ENCODE assay signal across 8 cellular contexts in genomic region chr1:120414911-120415480, GRCh38. TPM values are rescaled to one million over a fixed set of nuclear protein-coding genes. Genes with fewer than 3 reads are reported as not detected.
DNase-seq lines count a peak whose midpoint lies in the region; ATAC-seq, FAIRE-seq and TF ChIP-seq lines count a peak whose summit lies in the region.
"Not testable (repeated sequence)": the region's sequence is repeated elsewhere in the genome, so short reads cannot be mapped to it uniquely, and the experiment has no call there.

NBPF8 (plus strand) TSS chr1:120415035; CDS start chr1:120436523, 21,488 bp downstream.

- WGBS in pancreas, 2 donors, result 1 to 3% methylated on average over 20 to 50 of the region's 64 CpGs

- H3K36me3 Mint-ChIP-seq in activated naive CD8-positive, alpha-beta T cell treated with anti-CD3 and anti-CD28 coated beads, Interleukin-2, amount 50 U/mL, for 24 hours (ENCODE audit: low read depth), result not testable (repeated sequence)

- not testable (repeated sequence) for H3K4me1 Mint-ChIP-seq in activated naive CD8-positive, alpha-beta T cell treated with anti-CD3 and anti-CD28 coated beads, Interleukin-2, amount 50 U/mL, for 24 hours

- H3K4me3 Mint-ChIP-seq in activated naive CD8-positive, alpha-beta T cell treated with anti-CD3 and anti-CD28 coated beads, Interleukin-2, amount 50 U/mL, for 24 hours, result peak within 1 kb of the TSS; percentile 91

- FAIRE-seq in pancreas (lab: Jason Lieb, UNC), result not testable (repeated sequence)

- not testable (repeated sequence) for H3K27ac ChIP-seq in cardiac muscle cell
- H3K27ac ChIP-seq in pancreas, result peak within 1 kb of the TSS in 3 of 4 donors; percentile 41 to 63 (median 60)

- H3K4me1 ChIP-seq in cardiac muscle cell (ENCODE audit: low read depth); pancreas: not testable (repeated sequence)

- intact Hi-C loops in pancreas (cut with DNase I), result not testable (repeated sequence)

- not testable (repeated sequence) for H3K9me3 ChIP-seq in cardiac muscle cell (ENCODE audit: low read depth); pancreas

- peak within 1 kb of the TSS; percentile 88 for H3K27ac Mint-ChIP-seq in activated naive CD8-positive, alpha-beta T cell treated with anti-CD3 and anti-CD28 coated beads, Interleukin-2, amount 50 U/mL, for 24 hours

- not testable (repeated sequence) for TF ChIP-seq POLR2A in NB4 (IDR thresholded peaks at IDR 0.05; ENCODE audit: extremely low read depth, insufficient read length)

- H3K27me3 Mint-ChIP-seq in activated naive CD8-positive, alpha-beta T cell treated with anti-CD3 and anti-CD28 coated beads, Interleukin-2, amount 50 U/mL, for 24 hours, result not testable (repeated sequence)

- not testable (repeated sequence) for H3K27me3 ChIP-seq in cardiac muscle cell, pancreas

- ATAC-seq in HG02759 (IDR thresholded peaks at IDR 0.05; ENCODE audit: unreplicated experiment) (peak; percentile 100), pancreas (peak; percentile 97 to 99 (median 98))
- peak; percentile 100 for ATAC-seq in activated naive CD8-positive, alpha-beta T cell treated with anti-CD3 and anti-CD28 coated beads, Interleukin-2, amount 50 U/mL, for 24 hours

- not testable (repeated sequence) for H3K36me3 ChIP-seq in cardiac muscle cell, pancreas

- H3K9me3 Mint-ChIP-seq in activated naive CD8-positive, alpha-beta T cell treated with anti-CD3 and anti-CD28 coated beads, Interleukin-2, amount 50 U/mL, for 24 hours, result not testable (repeated sequence)

- TF ChIP-seq CTCF in NB4 (IDR thresholded peaks at IDR 0.05; ENCODE audit: low read depth, low read length); cardiac muscle cell (IDR thresholded peaks at IDR 0.05; ENCODE audit: low read depth, low read length); pancreas (IDR thresholded peaks at IDR 0.05): not testable (repeated sequence)

- DNase-seq in GM04504 (ENCODE audit: low read depth) (peak; percentile 7), NB4 (ENCODE audit: low read depth) (peak; percentile 77), T1000 (lab: John Stamatoyannopoulos, UW) (peak; percentile 68), cardiac muscle cell (ENCODE audit: low read depth in 1 of 2, low spot score in 1 of 2) (peak; percentile 74), pancreas (peak; percentile 59 to 92 (median 74)), stromal cell of bone marrow (ENCODE audit: low read depth) (peak; percentile 40)
- peak; percentile 72 for DNase-seq in activated naive CD8-positive, alpha-beta T cell treated with anti-CD3 and anti-CD28 coated beads, Interleukin-2, amount 50 U/mL, for 24 hours

- peak within 1 kb of the TSS; percentile 64 for H3K4me3 ChIP-seq in NB4 (ENCODE audit: low read depth, low read length)
- peak within 1 kb of the TSS; percentile 62 for H3K4me3 ChIP-seq in cardiac muscle cell
- H3K4me3 ChIP-seq in pancreas, result peak within 1 kb of the TSS; percentile 39 to 54 (median 47)

RNA-seq across cellular contexts. Expression of gene NBPF8, which starts in this region (rescaled TPM):
- total RNA-seq in cardiac muscle cell (5.1 and 9.8 TPM in 2 replicates), pancreas (1 to 10 TPM; 4.4 to 8.3 (median 5.6) TPM)
- polyA plus RNA-seq in cardiac muscle cell (3.4 and 4.2 TPM in 2 replicates), pancreas (10 to 100 TPM; 10.8 to 12.0 TPM)

Comparison
In these comparisons a context has a peak if more than half of its experiments do, and no peak if none do; other contexts are left out.
1. DNase-seq: peak in every context shown above with its lines; median percentile 77 in NB4; 74 in cardiac muscle cell; 74 in pancreas; 72 in activated naive CD8-positive, alpha-beta T cell treated with anti-CD3 and anti-CD28 coated beads, Interleukin-2, amount 50 U/mL, for 24 hours; 68 in T1000; 40 in stromal cell of bone marrow; 7 in GM04504.